ENCODE assay signal across 10 cellular contexts in the genomic region with DNA sequence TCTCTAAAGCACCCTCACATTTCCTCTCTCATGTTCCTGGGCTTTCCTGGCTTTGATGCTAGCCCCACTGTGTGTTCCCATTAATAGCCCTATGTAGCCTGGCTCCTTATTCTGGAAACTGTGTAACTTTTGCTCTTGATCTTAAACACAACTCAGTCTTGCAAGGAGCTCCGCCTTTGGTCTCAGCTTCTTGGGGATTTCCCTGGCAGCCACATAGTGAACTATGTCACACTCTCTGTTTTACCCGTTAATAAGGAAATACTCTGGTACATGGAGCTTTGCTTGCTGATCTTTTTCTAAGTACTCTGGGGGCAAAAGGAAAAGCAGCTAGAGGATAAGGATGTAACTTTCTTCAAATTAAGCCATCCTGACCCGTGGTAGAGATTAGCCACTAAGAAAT.
A peak's percentile ranks its signal among the peaks of the same experiment; 100 is the strongest.
DNase-seq lines count a peak whose midpoint lies in the region; ATAC-seq and TF ChIP-seq lines count a peak whose summit lies in the region.
"Had no signal": no experiment of that assay in that cellular context is flagged by ENCODE, and none has a peak within 500 bp of the region (broad histone marks: within the 10 kb centered on the region; RNA-seq: fewer than 3 reads in every experiment).

No MANE protein-coding gene starts in this region.

- no peak overlapping the region for H2BK12ac ChIP-seq in mesenchymal stem cell (ENCODE audit: low read length in 2 of 2)

- no peaks in the 10 kb centered on the region for H3K36me3 ChIP-seq in effector memory CD4-positive, alpha-beta T cell (ENCODE audit: control insufficient read depth, insufficient read depth, low read length)
- no peaks in the 10 kb centered on the region for H3K36me3 ChIP-seq in H7 (replicated peaks; ENCODE audit: control insufficient read depth, insufficient read depth, low read length)
- no peaks in the 10 kb centered on the region for H3K36me3 ChIP-seq in mesenchymal stem cell (ENCODE audit: control insufficient read depth in 1 of 2, insufficient read depth in 2 of 2, low read depth in 1 of 2, low read length in 2 of 2)

- H3K27ac ChIP-seq in effector memory CD4-positive, alpha-beta T cell (ENCODE audit: insufficient read depth, low read length, poor library complexity, severe bottlenecking): peak overlapping the region; percentile 15
- no peak overlapping the region for H3K27ac ChIP-seq in mesenchymal stem cell (ENCODE audit: low read length, poor library complexity, severe bottlenecking)

- H3K18ac ChIP-seq in mesenchymal stem cell (ENCODE audit: low read depth in 1 of 2, low read length in 2 of 2): no peak overlapping the region

- no peaks in the 10 kb centered on the region for H3K9me3 ChIP-seq in effector memory CD4-positive, alpha-beta T cell (ENCODE audit: control insufficient read depth, low read length)
- peaks cover 12% of the 10 kb centered on the region for H3K9me3 ChIP-seq in mesenchymal stem cell (ENCODE audit: control insufficient read depth, low read length)

- H2BK15ac ChIP-seq in mesenchymal stem cell (ENCODE audit: low read depth, poor library complexity, severe bottlenecking): no peak overlapping the region

- H3K9ac ChIP-seq in mesenchymal stem cell (ENCODE audit: low read length): no peak overlapping the region

- TF ChIP-seq CTCF in GM10266 (IDR thresholded peaks at IDR 0.05; ENCODE audit: control insufficient read depth, insufficient read depth, low read depth, missing control alignments): no peak

- H4K8ac ChIP-seq in mesenchymal stem cell (ENCODE audit: low read length): no peak overlapping the region

- no peak overlapping the region for H4K91ac ChIP-seq in mesenchymal stem cell (ENCODE audit: low read length)

- ATAC-seq in GM19467 (IDR thresholded peaks at IDR 0.05; ENCODE audit: unreplicated experiment): peak; percentile 59
- ATAC-seq in HG03159 (IDR thresholded peaks at IDR 0.05; ENCODE audit: unreplicated experiment): peak; percentile 85

- H3K4me1 ChIP-seq in effector memory CD4-positive, alpha-beta T cell (ENCODE audit: control insufficient read depth, insufficient read depth, low read length, poor library complexity, severe bottlenecking): no peaks in the 10 kb centered on the region
- no peaks in the 10 kb centered on the region for H3K4me1 ChIP-seq in mesenchymal stem cell (ENCODE audit: control insufficient read depth, insufficient read depth, low read depth, low read length)

- H3K4me3 ChIP-seq in effector memory CD4-positive, alpha-beta T cell (ENCODE audit: insufficient read depth, low read depth, low read length, poor library complexity, severe bottlenecking): no peak overlapping the region
- H3K4me3 ChIP-seq in H7 (ENCODE audit: insufficient read depth, low read depth, low read length) (no peak overlapping the region), mesenchymal stem cell (ENCODE audit: insufficient read depth in 1 of 2, low read depth in 1 of 2, low read length in 2 of 2) (no peak overlapping the region)

- H2AFZ ChIP-seq in mesenchymal stem cell (ENCODE audit: low read depth, low read length): no peak overlapping the region

- no peak overlapping the region for H3K4ac ChIP-seq in mesenchymal stem cell (ENCODE audit: low read depth in 1 of 2, low read length in 2 of 2)

- 90% methylated on average over 3 of the region's 3 CpGs for WGBS in mesenchymal stem cell

- no peak overlapping the region for H2AK5ac ChIP-seq in mesenchymal stem cell (ENCODE audit: low read length, severe bottlenecking)

- H2BK5ac ChIP-seq in mesenchymal stem cell (ENCODE audit: low read depth, low read length, poor library complexity, severe bottlenecking): no peak overlapping the region

- DNase-seq in GM10266 (ENCODE audit: extremely low spot score) (peak; percentile 55), H7 (no peak), NCI-H187 (lab: John Stamatoyannopoulos, UW) (no peak), SKM-1 treated with dmso at 0.1 percent for 144 hours (lab: John Stamatoyannopoulos, UW; ENCODE audit: unreplicated experiment) (no peak), mesenchymal stem cell (no peak)
- no peak for DNase-seq in effector memory CD4-positive, alpha-beta T cell
- DNase-seq: DMS53, naive B cell had no signal

- no peak overlapping the region for H2BK120ac ChIP-seq in mesenchymal stem cell (ENCODE audit: low read depth, low read length)

- no peak overlapping the region for H3K14ac ChIP-seq in mesenchymal stem cell (ENCODE audit: low read length in 2 of 2)

- no peak overlapping the region for H3K23ac ChIP-seq in mesenchymal stem cell (ENCODE audit: low read length in 2 of 2)

- peaks cover 37% of the 10 kb centered on the region for H3K79me1 ChIP-seq in mesenchymal stem cell (replicated peaks; ENCODE audit: low read length, poor library complexity, severe bottlenecking)

- H3K27me3 ChIP-seq in effector memory CD4-positive, alpha-beta T cell (replicated peaks; ENCODE audit: control insufficient read depth, insufficient read depth, low read length, poor library complexity, severe bottlenecking): no peaks in the 10 kb centered on the region
- H3K27me3 ChIP-seq in H7 (ENCODE audit: control insufficient read depth, insufficient read depth, low read length) (no peaks in the 10 kb centered on the region), mesenchymal stem cell (ENCODE audit: control insufficient read depth in 1 of 2, insufficient read depth in 1 of 2, low read length in 2 of 2) (no peaks in the 10 kb centered on the region)

- H3K4me2 ChIP-seq in mesenchymal stem cell (ENCODE audit: low read length, poor library complexity, severe bottlenecking): no peak overlapping the region
